14 cellular contexts compared by ENCODE assay signal in genomic region chr12:88627501-88627900, GRCh38. TPM values are rescaled to one million over a fixed set of nuclear protein-coding genes. Genes with fewer than 3 reads are reported as not detected.
DNase-seq lines count a peak whose midpoint lies in the region; ATAC-seq and TF ChIP-seq lines count a peak whose summit lies in the region.
"Had no signal": no experiment of that assay in that cellular context is flagged by ENCODE, and none has a peak within 500 bp of the region (broad histone marks: within the 10 kb centered on the region; RNA-seq: fewer than 3 reads in every experiment).

No MANE protein-coding gene starts in this region.

- DNase-seq in Right ventricle myocardium superior (no peak), right cardiac atrium (no peak), dedifferentiated amniotic fluid mesenchymal stem cell (ENCODE audit: extremely low spot score) (peak; percentile 41), fibroblast of the aortic adventitia (ENCODE audit: low read depth) (peak; percentile 54), NK-92 (lab: John Stamatoyannopoulos, UW; ENCODE audit: unreplicated experiment) (no peak)
- DNase-seq in stimulated activated CD4-positive, alpha-beta T cell treated with anti-CD3 and anti-CD28 coated beads, Interleukin-4, amount 100 ng/mL, for 1 hour, result no peak
- DNase-seq: 8988T; CD4-positive, alpha-beta memory T cell; DMS153; DMS79; GDM1; H9 had no signal

- no peak for TF ChIP-seq CTCF in fibroblast of the aortic adventitia (IDR thresholded peaks at IDR 0.05; ENCODE audit: insufficient read depth, low read length)

- H3K27me3 ChIP-seq in right cardiac atrium (ENCODE audit: control insufficient read depth, insufficient read depth), result no peaks in the 10 kb centered on the region
- H3K27me3 ChIP-seq: BLaER1 had no signal

- H3K4me1 ChIP-seq in right cardiac atrium (ENCODE audit: control insufficient read depth, insufficient read depth, low read length), result no peaks in the 10 kb centered on the region
- H3K4me1 ChIP-seq: BLaER1 had no signal

- intact Hi-C loops in Right ventricle myocardium superior (cut with DNase I) (no loop called here), right cardiac atrium (cut with DNase I) (no loop called here)

- H3K9me3 ChIP-seq in right cardiac atrium (ENCODE audit: control insufficient read depth, low read length), result no peaks in the 10 kb centered on the region
- H3K9me3 ChIP-seq: BLaER1 had no signal

- WGBS in right cardiac atrium, result 51% methylated on average over 1 of the region's 1 CpG

- ATAC-seq in Right ventricle myocardium superior (ENCODE audit: poor library complexity) (peak; percentile 45), right cardiac atrium (no peak), HG02938 (IDR thresholded peaks at IDR 0.05; ENCODE audit: unreplicated experiment) (no peak)

- H3K27ac ChIP-seq in right cardiac atrium (ENCODE audit: low read length), result no peak overlapping the region
- H3K27ac ChIP-seq: BLaER1 had no signal

- H3K4me3 ChIP-seq in right cardiac atrium (ENCODE audit: low read length) (no peak overlapping the region), fibroblast of the aortic adventitia (ENCODE audit: low read depth, low read length) (no peak overlapping the region)
- H3K4me3 ChIP-seq: BLaER1 had no signal

RNA-seq across cellular contexts. Expression of gene KITLG, which starts 47.2 kb away (rescaled TPM):
- total RNA-seq in Right ventricle myocardium superior, result 10.1 TPM
- 1 to 10 TPM; 5.0 to 8.0 (median 7.5) TPM for total RNA-seq in right cardiac atrium
- polyA plus RNA-seq in right cardiac atrium, result 3.3 TPM
- 15.1 and 110 TPM in 2 replicates for total RNA-seq in fibroblast of the aortic adventitia (ENCODE audit: low replicate concordance)
- polyA plus RNA-seq: CD4-positive, alpha-beta memory T cell had no signal

Comparison
In these comparisons a context has a peak if more than half of its experiments do, and no peak if none do; other contexts are left out.
1. DNase-seq: peak in dedifferentiated amniotic fluid mesenchymal stem cell (single experiment) and fibroblast of the aortic adventitia (single experiment); none in Right ventricle myocardium superior (single experiment), right cardiac atrium (0 of 3), NK-92 (single experiment) and stimulated activated CD4-positive, alpha-beta T cell treated with anti-CD3 and anti-CD28 coated beads, Interleukin-4, amount 100 ng/mL, for 1 hour (single experiment).